In the genomic region with DNA sequence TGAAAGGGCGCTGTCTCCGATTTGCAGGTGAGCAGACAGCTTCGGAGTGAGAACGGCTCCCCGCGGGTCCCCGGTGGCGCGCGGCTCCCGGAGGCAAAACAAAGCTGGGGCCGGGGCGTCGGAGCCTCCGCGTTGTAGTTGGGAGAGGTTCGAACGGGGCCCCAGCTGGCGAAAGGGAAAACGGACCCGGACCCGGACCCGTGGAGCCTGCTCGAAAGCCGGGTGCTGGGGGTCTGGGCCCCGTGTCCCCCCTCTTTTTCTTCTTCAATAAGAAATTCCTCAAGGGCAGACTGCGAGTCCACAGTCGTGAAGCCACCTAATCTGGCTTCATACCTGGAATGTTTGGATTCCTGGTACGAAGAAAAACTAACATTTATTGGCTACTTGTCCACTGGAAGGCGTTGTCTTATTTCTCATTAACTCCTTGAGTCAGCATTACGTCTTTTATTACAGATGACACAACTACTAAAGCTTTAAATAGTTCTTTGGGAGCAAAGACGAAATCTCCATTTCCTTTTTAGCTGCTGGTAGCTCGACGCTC, we compare ENCODE assay signal across 8 cellular contexts. TPM values are rescaled to one million over a fixed set of nuclear protein-coding genes. Genes with fewer than 3 reads are reported as not detected.
A peak's percentile ranks its signal among the peaks of the same experiment; 100 is the strongest.
DNase-seq lines count a peak whose midpoint lies in the region; ATAC-seq and TF ChIP-seq lines count a peak whose summit lies in the region.

No MANE protein-coding gene starts in this region.

- H3K4me1 ChIP-seq in NT2/D1 (ENCODE audit: insufficient read depth, insufficient read length) (no peaks in the 10 kb centered on the region), osteoblast (ENCODE audit: insufficient read depth, low read length) (peaks cover 18% of the 10 kb centered on the region)

- no peaks in the 10 kb centered on the region for H3K9me3 ChIP-seq in NT2/D1 (ENCODE audit: insufficient read depth, low read length)
- H3K9me3 ChIP-seq in osteoblast (ENCODE audit: low read depth, low read length) = no peaks in the 10 kb centered on the region

- H3K36me3 Mint-ChIP-seq in activated naive CD8-positive, alpha-beta T cell treated with anti-CD3 and anti-CD28 coated beads, Interleukin-2, amount 50 U/mL, for 24 hours (ENCODE audit: low read depth) = peaks cover 3% of the 10 kb centered on the region

- DNase-seq in DMS 273 (lab: John Stamatoyannopoulos, UW; ENCODE audit: unreplicated experiment) (peak; percentile 42), DMS 273 treated with DMSO at 0.1 percent for 48 hours (lab: John Stamatoyannopoulos, UW) (no peak), NT2/D1 (ENCODE audit: low read depth, low spot score) (no peak), Right ventricle myocardium superior (peak; percentile 57), osteoblast (ENCODE audit: insufficient read length, low spot score, missing footprints) (peak; percentile 85)
- DNase-seq in activated naive CD8-positive, alpha-beta T cell treated with anti-CD3 and anti-CD28 coated beads, Interleukin-2, amount 50 U/mL, for 24 hours = peak; percentile 47

- H3K4me1 Mint-ChIP-seq in activated naive CD8-positive, alpha-beta T cell treated with anti-CD3 and anti-CD28 coated beads, Interleukin-2, amount 50 U/mL, for 24 hours = peaks cover 63% of the 10 kb centered on the region

- H2AFZ ChIP-seq in osteoblast (ENCODE audit: low read length) = peak overlapping the region; percentile 96

- no peak for ATAC-seq in activated naive CD8-positive, alpha-beta T cell treated with anti-CD3 and anti-CD28 coated beads, Interleukin-2, amount 50 U/mL, for 24 hours
- ATAC-seq in Right ventricle myocardium superior (ENCODE audit: poor library complexity) = peak; percentile 30
- no peak for ATAC-seq in HG03457 (IDR thresholded peaks at IDR 0.05; ENCODE audit: unreplicated experiment)
- no peak for ATAC-seq in HG02759 (IDR thresholded peaks at IDR 0.05; ENCODE audit: unreplicated experiment)

- H3K27me3 ChIP-seq in NT2/D1 (ENCODE audit: insufficient read depth, insufficient read length) (peaks cover 20% of the 10 kb centered on the region), osteoblast (ENCODE audit: insufficient read depth, low read length) (no peaks in the 10 kb centered on the region)

- H3K36me3 ChIP-seq in NT2/D1 (ENCODE audit: insufficient read depth, insufficient read length, low read length) = no peaks in the 10 kb centered on the region
- no peaks in the 10 kb centered on the region for H3K36me3 ChIP-seq in osteoblast (ENCODE audit: insufficient read depth, low read length)

- H3K4me3 ChIP-seq in NT2/D1 (ENCODE audit: insufficient read length, low read depth) = peak overlapping the region; percentile 89
- peak overlapping the region; percentile 95 for H3K4me3 ChIP-seq in osteoblast (ENCODE audit: insufficient read depth, low read length)

- H3K79me2 ChIP-seq in osteoblast (ENCODE audit: insufficient read depth, low read length) = peaks cover 36% of the 10 kb centered on the region

- peak overlapping the region; percentile 90 for H3K27ac ChIP-seq in osteoblast (ENCODE audit: low read depth, low read length)

- intact Hi-C loops in Right ventricle myocardium superior (cut with DNase I) = no loop called here

- no peaks in the 10 kb centered on the region for H3K9me3 Mint-ChIP-seq in activated naive CD8-positive, alpha-beta T cell treated with anti-CD3 and anti-CD28 coated beads, Interleukin-2, amount 50 U/mL, for 24 hours

- H3K4me3 Mint-ChIP-seq in activated naive CD8-positive, alpha-beta T cell treated with anti-CD3 and anti-CD28 coated beads, Interleukin-2, amount 50 U/mL, for 24 hours = peak overlapping the region; percentile 96

- no peak for TF ChIP-seq CTCF in osteoblast (IDR thresholded peaks at IDR 0.05; ENCODE audit: extremely low read depth, low read depth, low read length)

- peak overlapping the region; percentile 93 for H3K27ac Mint-ChIP-seq in activated naive CD8-positive, alpha-beta T cell treated with anti-CD3 and anti-CD28 coated beads, Interleukin-2, amount 50 U/mL, for 24 hours

- H3K4me2 ChIP-seq in osteoblast (ENCODE audit: insufficient read depth, low read length) = peak overlapping the region; percentile 89

- no peaks in the 10 kb centered on the region for H4K20me1 ChIP-seq in osteoblast (ENCODE audit: insufficient read depth, low read length)

- H3K9ac ChIP-seq in NT2/D1 (ENCODE audit: insufficient read length, low read depth) = peak overlapping the region; percentile 74

- H3K27me3 Mint-ChIP-seq in activated naive CD8-positive, alpha-beta T cell treated with anti-CD3 and anti-CD28 coated beads, Interleukin-2, amount 50 U/mL, for 24 hours = no peaks in the 10 kb centered on the region

RNA-seq across cellular contexts. Expression of gene MTIF3, which starts 0.6 kb away (rescaled TPM):
- 189 TPM for total RNA-seq in Right ventricle myocardium superior
- 63.6 and 65.5 TPM in 2 replicates for total RNA-seq in osteoblast

RNA-seq across cellular contexts. Expression of gene GTF3A, which starts 26.6 kb away (rescaled TPM):
- total RNA-seq in Right ventricle myocardium superior = 211 TPM
- total RNA-seq in osteoblast = 111 and 115 TPM in 2 replicates

Comparison
In these comparisons a context has a peak if more than half of its experiments do, and no peak if none do; other contexts are left out.
1. DNase-seq: peak in DMS 273 (single experiment), activated naive CD8-positive, alpha-beta T cell treated with anti-CD3 and anti-CD28 coated beads, Interleukin-2, amount 50 U/mL, for 24 hours (single experiment), Right ventricle myocardium superior (single experiment) and osteoblast (single experiment); none in DMS 273 treated with DMSO at 0.1 percent for 48 hours (single experiment) and NT2/D1 (single experiment).